39 cellular contexts compared by ENCODE assay signal in the genomic region with DNA sequence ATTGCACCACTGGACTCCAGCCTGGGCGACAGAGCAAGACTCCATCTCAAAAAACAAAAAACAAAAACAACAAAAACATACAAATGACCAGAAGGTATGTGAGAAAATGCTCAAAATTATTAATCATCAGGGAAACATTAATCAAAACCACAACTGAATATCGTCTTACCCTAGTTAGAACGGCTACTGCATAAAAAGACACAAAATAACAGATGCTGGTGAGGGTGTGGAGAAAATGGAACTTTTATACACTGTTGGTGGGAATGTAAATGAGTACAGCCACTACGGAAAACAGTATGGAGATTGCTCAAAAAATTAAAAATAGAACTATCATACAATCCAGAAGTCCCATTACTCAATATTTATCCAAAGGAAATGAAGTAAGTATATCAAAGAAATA. TPM values are rescaled to one million over a fixed set of nuclear protein-coding genes. Genes with fewer than 3 reads are reported as not detected.
"Had no signal": no experiment of that assay in that cellular context is flagged by ENCODE, and none has a peak within 500 bp of the region (broad histone marks: within the 10 kb centered on the region; RNA-seq: fewer than 3 reads in every experiment).

No MANE protein-coding gene starts in this region.

- H3K36me3 ChIP-seq: adrenal gland, ascending aorta, brain microvascular endothelial cell, breast epithelium, cardiac muscle cell had no signal

- ATAC-seq: activated naive CD4-positive, alpha-beta T cell treated with anti-CD3 and anti-CD28 coated beads, Interleukin-2, amount 50 U/mL, for 72 hours; activated naive CD8-positive, alpha-beta T cell treated with anti-CD3 and anti-CD28 coated beads, Interleukin-2, amount 50 U/mL, for 24 hours; activated T-cell treated with anti-CD3 and anti-CD28 coated beads, Interleukin-2, amount 50 U/mL, for 4 hours; activated T-cell treated with anti-CD3 and anti-CD28 coated beads, Interleukin-2, amount 50 U/mL, for 72 hours; activated T-helper 17 cell treated with anti-CD3 and anti-CD28 coated beads, Interleukin-2, amount 50 U/mL, for 72 hours; body of pancreas had no signal

- H3K27me3 ChIP-seq: adrenal gland, ascending aorta, body of pancreas, brain microvascular endothelial cell, breast epithelium, cardiac muscle cell had no signal

- DNase-seq: activated effector memory CD4-positive, alpha-beta T cell treated with anti-CD3 and anti-CD28 coated beads, Interleukin-2, amount 50 U/mL, for 16 hours; activated effector memory CD4-positive, alpha-beta T cell treated with Interleukin-2 at 50 U/mL for 16 hours; activated gamma-delta T cell; activated gamma-delta T cell treated with Interleukin-2 at 50 U/mL for 16 hours; activated naive CD4-positive, alpha-beta T cell; activated naive CD4-positive, alpha-beta T cell treated with anti-CD3 and anti-CD28 coated beads for 36 hours; activated naive CD4-positive, alpha-beta T cell treated with anti-CD3 and anti-CD28 coated beads, Interleukin-2, amount 10 ng/mL, durations not matched to agents 7 days and 5 days; activated naive CD4-positive, alpha-beta T cell treated with anti-CD3 and anti-CD28 coated beads, Interleukin-2, amount 50 U/mL, for 16 hours; activated naive CD8-positive, alpha-beta T cell treated with anti-CD3 and anti-CD28 coated beads for 36 hours; activated naive CD8-positive, alpha-beta T cell treated with anti-CD3 and anti-CD28 coated beads, Interleukin-2, amount 10 ng/mL, durations not matched to agents 7 days and 5 days; activated naive CD8-positive, alpha-beta T cell treated with anti-CD3 and anti-CD28 coated beads, Interleukin-2, amount 50 U/mL, for 24 hours; activated T-cell treated with anti-CD3 and anti-CD28 coated beads for 4 hours; activated T-cell treated with anti-CD3 and anti-CD28 coated beads, Interleukin-2, amount 50 U/mL, for 1 hour; activated T-cell treated with anti-CD3 and anti-CD28 coated beads, Interleukin-2, amount 50 U/mL, for 24 hours; activated T-cell treated with anti-CD3 and anti-CD28 coated beads, Interleukin-2, amount 50 U/mL, for 4 hours; activated T-cell treated with anti-CD3 and anti-CD28 coated beads, Interleukin-2, amount 50 U/mL, for 48 hours; activated T-cell treated with anti-CD3 and anti-CD28 coated beads, Interleukin-2, amount 50 U/mL, for 72 hours; adrenal gland; amniotic stem cell; amygdala; anterior cingulate cortex; aorta; body of pancreas; brain microvascular endothelial cell; caudate nucleus; central memory CD4-positive, alpha-beta T cell; cerebellar nuclear complex had no signal

- H3K4me3 ChIP-seq: adrenal gland, ascending aorta, body of pancreas, breast epithelium, cardiac muscle cell had no signal

- H3K27ac ChIP-seq: adrenal gland, ascending aorta, body of pancreas, brain microvascular endothelial cell, breast epithelium, cardiac muscle cell had no signal

- H3K4me1 ChIP-seq: adrenal gland, ascending aorta, body of pancreas, breast epithelium had no signal

- H3K9me3 ChIP-seq: adrenal gland, ascending aorta, body of pancreas, breast epithelium had no signal

RNA-seq across cellular contexts. Expression of a gene that starts 27.4 kb away (rescaled TPM):
- total RNA-seq: activated naive CD4-positive, alpha-beta T cell treated with anti-CD3 and anti-CD28 coated beads for 36 hours; activated naive CD4-positive, alpha-beta T cell treated with anti-CD3 and anti-CD28 coated beads, Interleukin-2, amount 50 U/mL, for 72 hours; activated naive CD8-positive, alpha-beta T cell treated with anti-CD3 and anti-CD28 coated beads for 36 hours; activated naive CD8-positive, alpha-beta T cell treated with anti-CD3 and anti-CD28 coated beads, Interleukin-2, amount 10 ng/mL, durations not matched to agents 7 days and 5 days; activated T-cell treated with anti-CD3 and anti-CD28 coated beads, Interleukin-2, amount 50 U/mL, for 4 hours; activated T-cell treated with anti-CD3 and anti-CD28 coated beads, Interleukin-2, amount 50 U/mL, for 72 hours; activated T-helper 1 cell treated with anti-CD3 and anti-CD28 coated beads, Interleukin-12 subunit alpha, Interleukin-12 subunit beta, Interleukin-2, Interleukin-4 antibody, amounts not matched to agents 30 ng/mL and 10 ng/mL and 1 ng/mL, durations not matched to agents 14 hours and 24 hours and 36 hours; activated T-helper 17 cell treated with anti-CD3 and anti-CD28 coated beads, Interleukin-2, amount 50 U/mL, for 72 hours; activated T-helper 2 cell treated with anti-CD3 and anti-CD28 coated beads, Interferon-gamma antibody, Interleukin-2, Interleukin-4, amounts not matched to agents 10 μg/mL and 5 μg/mL and 100 μg/mL, durations not matched to agents 14 hours and 24 hours and 36 hours; adrenal gland; aorta; ascending aorta; body of pancreas; breast epithelium; bronchial epithelial cell; cardiac muscle cell; cardiac septum; cerebellum; chondrocyte had no signal
- polyA plus RNA-seq: adipose tissue, adrenal gland, aorta, cardiac muscle cell had no signal
